In the genomic region with DNA sequence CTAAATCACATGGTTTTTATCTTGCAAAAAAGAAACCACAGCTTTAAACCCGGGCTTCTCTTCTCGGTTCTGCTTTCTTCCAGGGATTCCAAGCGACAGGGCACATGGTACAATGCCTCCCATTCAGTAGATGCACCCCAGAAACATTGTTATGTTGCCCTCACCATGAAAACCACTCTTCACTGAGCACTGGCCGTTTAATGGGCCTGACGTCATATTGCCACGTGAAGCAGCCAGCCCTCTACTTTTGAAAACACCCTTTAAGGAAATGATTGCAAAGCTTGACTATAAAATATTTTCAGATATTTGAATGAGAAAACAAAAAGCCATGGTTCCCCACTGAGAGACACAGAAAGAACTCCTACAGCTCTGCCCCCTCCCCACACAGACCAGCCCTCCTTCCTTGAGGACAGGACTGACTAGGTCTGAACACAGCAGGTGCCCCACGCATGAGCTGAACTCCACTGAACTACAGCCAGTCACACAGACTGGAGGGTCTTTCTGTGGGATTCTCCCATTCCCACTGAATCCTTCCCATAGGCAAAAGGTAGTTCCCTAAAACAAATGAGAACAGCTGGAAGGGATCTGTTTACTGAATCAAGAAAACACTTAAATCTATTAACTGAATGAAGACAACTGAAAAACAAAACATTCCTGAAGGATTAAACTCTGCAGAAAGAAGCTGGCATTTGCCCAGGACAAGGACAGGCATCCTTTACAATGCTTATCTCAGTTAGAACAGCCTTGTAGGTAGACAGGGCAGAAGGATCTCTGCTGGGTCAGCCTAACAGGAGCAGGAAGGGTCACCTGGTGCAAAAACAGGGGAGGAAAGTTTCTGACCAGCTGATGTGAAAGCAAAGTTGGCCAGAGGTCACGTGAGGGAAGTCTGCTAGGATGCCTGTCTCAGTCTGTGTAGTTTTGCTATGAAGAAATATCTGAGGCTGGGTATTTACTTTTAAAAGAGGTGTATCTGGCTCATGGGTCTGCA, we compare ENCODE assay signal across 9 cellular contexts.
DNase-seq lines count a peak whose midpoint lies in the region; ATAC-seq and TF ChIP-seq lines count a peak whose summit lies in the region.
"Had no signal": no experiment of that assay in that cellular context is flagged by ENCODE, and none has a peak within 500 bp of the region (broad histone marks: within the 10 kb centered on the region; RNA-seq: fewer than 3 reads in every experiment).

No MANE protein-coding gene starts in this region.

- no peak overlapping the region for H3K4me3 Mint-ChIP-seq in progenitor cell of endocrine pancreas (ENCODE audit: low read depth)

- DNase-seq in ELF-1 (ENCODE audit: low read depth, low spot score), result peak; percentile 3
- peak; percentile 41 for DNase-seq in OCI-M1 (lab: John Stamatoyannopoulos, UW)
- DNase-seq in epithelial cell of prostate (ENCODE audit: low read depth, low spot score), result no peak
- peak; percentile 49 for DNase-seq in pons (ENCODE audit: low spot score)
- DNase-seq in GM13976 (ENCODE audit: low spot score), result no peak
- no peak for DNase-seq in progenitor cell of endocrine pancreas (ENCODE audit: low spot score, unreplicated experiment)
- no peak for DNase-seq in NCI-H510A treated with DMSO at 0.1 percent for 48 hours (lab: John Stamatoyannopoulos, UW)
- DNase-seq: NCI-H774 had no signal

- in situ Hi-C loops in GM13976 (cut with MboI; ENCODE audit: low sequenced_read_pairs, unreplicated experiment), result no loop called here

- peaks cover 1% of the 10 kb centered on the region for H3K36me3 Mint-ChIP-seq in progenitor cell of endocrine pancreas (ENCODE audit: insufficient read depth)

- H3K27ac Mint-ChIP-seq in progenitor cell of endocrine pancreas, result no peak overlapping the region

- peaks cover 3% of the 10 kb centered on the region for H3K4me1 Mint-ChIP-seq in progenitor cell of endocrine pancreas (ENCODE audit: low read depth)

- no peak for TF ChIP-seq CTCF in GM13976 (IDR thresholded peaks at IDR 0.05; ENCODE audit: borderline replicate concordance, control extremely low read depth, extremely low read depth, insufficient read depth, missing control alignments)
- no peak for TF ChIP-seq CTCF in progenitor cell of endocrine pancreas (IDR thresholded peaks at IDR 0.05; ENCODE audit: unreplicated experiment)

- peaks cover 9% of the 10 kb centered on the region for H3K27me3 Mint-ChIP-seq in progenitor cell of endocrine pancreas

- peak overlapping the region; percentile 79 for H3K27ac ChIP-seq in epithelial cell of prostate

- ATAC-seq in GM21526 (IDR thresholded peaks at IDR 0.05; ENCODE audit: low FRiP score, unreplicated experiment), result no peak

- H3K9me3 Mint-ChIP-seq in progenitor cell of endocrine pancreas (ENCODE audit: low read depth), result no peaks in the 10 kb centered on the region

Comparison
In these comparisons a context has a peak if more than half of its experiments do, and no peak if none do; other contexts are left out.
1. DNase-seq: peak in ELF-1 (single experiment), OCI-M1 (single experiment) and pons (single experiment); none in epithelial cell of prostate (single experiment), GM13976 (single experiment), progenitor cell of endocrine pancreas (single experiment) and NCI-H510A treated with DMSO at 0.1 percent for 48 hours (single experiment).